In genomic region chr4:22668301-22668700, GRCh38 we compare ENCODE assay signal across 12 cellular contexts. TPM values are rescaled to one million over a fixed set of nuclear protein-coding genes. Genes with fewer than 3 reads are reported as not detected.
DNase-seq lines count a peak whose midpoint lies in the region; ATAC-seq and TF ChIP-seq lines count a peak whose summit lies in the region.
"Had no signal": no experiment of that assay in that cellular context is flagged by ENCODE, and none has a peak within 500 bp of the region (broad histone marks: within the 10 kb centered on the region; RNA-seq: fewer than 3 reads in every experiment).

No MANE protein-coding gene starts in this region.

- H3K36me3 Mint-ChIP-seq in activated CD8-positive, alpha-beta T cell treated with anti-CD3 and anti-CD28 coated beads, Interleukin-2, amount 10 ng/mL, durations not matched to agents 7 days and 5 days (ENCODE audit: low read depth), result peaks cover 6% of the 10 kb centered on the region
- H3K36me3 Mint-ChIP-seq: CD4-positive, CD25-positive, alpha-beta regulatory T cell had no signal

- H3K27me3 ChIP-seq in left ventricle myocardium inferior (ENCODE audit: low read depth), result no peaks in the 10 kb centered on the region
- no peaks in the 10 kb centered on the region for H3K27me3 ChIP-seq in right atrium auricular region
- H3K27me3 ChIP-seq in SJCRH30, result no peaks in the 10 kb centered on the region
- H3K27me3 ChIP-seq: ovary had no signal

- no peaks in the 10 kb centered on the region for H3K9me3 Mint-ChIP-seq in activated CD8-positive, alpha-beta T cell treated with anti-CD3 and anti-CD28 coated beads, Interleukin-2, amount 10 ng/mL, durations not matched to agents 7 days and 5 days (ENCODE audit: insufficient read depth)
- H3K9me3 Mint-ChIP-seq: endodermal cell had no signal

- TF ChIP-seq CTCF in left ventricle myocardium inferior (IDR thresholded peaks at IDR 0.05; ENCODE audit: borderline replicate concordance) (no peak), right atrium auricular region (IDR thresholded peaks at IDR 0.05) (no peak), fibroblast of villous mesenchyme (IDR thresholded peaks at IDR 0.05; ENCODE audit: insufficient read depth, low read depth, low read length) (no peak)

- H3K36me3 ChIP-seq in left ventricle myocardium inferior (no peaks in the 10 kb centered on the region), right atrium auricular region (no peaks in the 10 kb centered on the region), SJCRH30 (no peaks in the 10 kb centered on the region)
- H3K36me3 ChIP-seq: ovary had no signal

- intact Hi-C loops in left ventricle myocardium inferior (cut with micrococcal nuclease), result no loop called here

- no peak overlapping the region for H3K4me3 ChIP-seq in left ventricle myocardium inferior
- no peak overlapping the region for H3K4me3 ChIP-seq in right atrium auricular region
- no peak overlapping the region for H3K4me3 ChIP-seq in fibroblast of villous mesenchyme (ENCODE audit: low read depth, low read length)
- H3K4me3 ChIP-seq in SJCRH30, result no peak overlapping the region
- H3K4me3 ChIP-seq: ovary had no signal

- H3K4me3 Mint-ChIP-seq in activated CD8-positive, alpha-beta T cell treated with anti-CD3 and anti-CD28 coated beads, Interleukin-2, amount 10 ng/mL, durations not matched to agents 7 days and 5 days, result peak overlapping the region; percentile 12
- H3K4me3 Mint-ChIP-seq: CD4-positive, CD25-positive, alpha-beta regulatory T cell; endodermal cell had no signal

- H3K4me1 Mint-ChIP-seq in activated CD8-positive, alpha-beta T cell treated with anti-CD3 and anti-CD28 coated beads, Interleukin-2, amount 10 ng/mL, durations not matched to agents 7 days and 5 days (ENCODE audit: low read depth), result peaks cover 30% of the 10 kb centered on the region

- H3K27ac Mint-ChIP-seq in activated CD8-positive, alpha-beta T cell treated with anti-CD3 and anti-CD28 coated beads, Interleukin-2, amount 10 ng/mL, durations not matched to agents 7 days and 5 days, result peak overlapping the region; percentile 4
- H3K27ac Mint-ChIP-seq: CD4-positive, CD25-positive, alpha-beta regulatory T cell; endodermal cell had no signal

- ATAC-seq in activated CD8-positive, alpha-beta T cell treated with anti-CD3 and anti-CD28 coated beads, Interleukin-2, amount 10 ng/mL, durations not matched to agents 7 days and 5 days, result peak; percentile 36
- no peak for ATAC-seq in GM18858 (IDR thresholded peaks at IDR 0.05; ENCODE audit: unreplicated experiment)

- H3K27ac ChIP-seq in left ventricle myocardium inferior (replicated peaks), result peak overlapping the region; percentile 7
- no peak overlapping the region for H3K27ac ChIP-seq in right atrium auricular region
- no peak overlapping the region for H3K27ac ChIP-seq in SJCRH30
- H3K27ac ChIP-seq: ovary had no signal

- POLR2A ChIA-PET in activated CD8-positive, alpha-beta T cell treated with anti-CD3 and anti-CD28 coated beads, Interleukin-2, amount 10 ng/mL, durations not matched to agents 7 days and 5 days (lab: Charles Lee), result no interaction called here

- H3K9me3 ChIP-seq in left ventricle myocardium inferior (replicated peaks), result no peaks in the 10 kb centered on the region
- H3K9me3 ChIP-seq in right atrium auricular region, result no peaks in the 10 kb centered on the region
- no peaks in the 10 kb centered on the region for H3K9me3 ChIP-seq in SJCRH30 (replicated peaks)
- H3K9me3 ChIP-seq: ovary had no signal

- H3K27me3 Mint-ChIP-seq in activated CD8-positive, alpha-beta T cell treated with anti-CD3 and anti-CD28 coated beads, Interleukin-2, amount 10 ng/mL, durations not matched to agents 7 days and 5 days (ENCODE audit: low read depth), result no peaks in the 10 kb centered on the region
- H3K27me3 Mint-ChIP-seq: CD4-positive, CD25-positive, alpha-beta regulatory T cell had no signal

- H3K4me1 ChIP-seq in left ventricle myocardium inferior (peaks cover 5% of the 10 kb centered on the region), right atrium auricular region (no peaks in the 10 kb centered on the region), SJCRH30 (peaks cover 6% of the 10 kb centered on the region; the same call in 1 of the 2 replicates)

- CTCF ChIA-PET in activated CD8-positive, alpha-beta T cell treated with anti-CD3 and anti-CD28 coated beads, Interleukin-2, amount 10 ng/mL, durations not matched to agents 7 days and 5 days (lab: Charles Lee), result interaction anchor here (1.5 kb wide), 1 partner anchor 8 kb away, joined by 6 read pairs; no protein-coding TSS in a partner anchor

- DNase-seq in left ventricle myocardium inferior (no peak), right atrium auricular region (ENCODE audit: low spot score) (no peak), fibroblast of villous mesenchyme (ENCODE audit: low read depth) (peak; percentile 24), AML-193 (lab: John Stamatoyannopoulos, UW) (no peak), SJCRH30 (no peak), SHP77 (lab: John Stamatoyannopoulos, UW) (no peak)
- no peak for DNase-seq in activated CD8-positive, alpha-beta T cell treated with anti-CD3 and anti-CD28 coated beads, Interleukin-2, amount 10 ng/mL, durations not matched to agents 7 days and 5 days
- DNase-seq: CD4-positive, CD25-positive, alpha-beta regulatory T cell; endodermal cell; NCI-H510A treated with DMSO at 0.1 percent for 48 hours; ovary had no signal

RNA-seq across cellular contexts. Expression of gene GBA3, which starts 24.4 kb away (rescaled TPM):
- not detected for total RNA-seq in left ventricle myocardium inferior
- not detected for total RNA-seq in right atrium auricular region
- total RNA-seq in activated CD8-positive, alpha-beta T cell treated with anti-CD3 and anti-CD28 coated beads, Interleukin-2, amount 10 ng/mL, durations not matched to agents 7 days and 5 days, result not detected
- total RNA-seq in fibroblast of villous mesenchyme, result not detected in 2 replicates
- not detected in 2 replicates for total RNA-seq in SJCRH30 (2014; rRNA removed; shearing (Covaris generic))
- total RNA-seq: CD4-positive, CD25-positive, alpha-beta regulatory T cell; endodermal cell had no signal
